In genomic region chr2:27072950-27073349, GRCh38 we compare ENCODE assay signal across 10 cellular contexts. TPM values are rescaled to one million over a fixed set of nuclear protein-coding genes. Genes with fewer than 3 reads are reported as not detected.
DNase-seq lines count a peak whose midpoint lies in the region; ATAC-seq and TF ChIP-seq lines count a peak whose summit lies in the region.
"Had no signal": no experiment of that assay in that cellular context is flagged by ENCODE, and none has a peak within 500 bp of the region (broad histone marks: within the 10 kb centered on the region; RNA-seq: fewer than 3 reads in every experiment).

No MANE protein-coding gene starts in this region.

- peaks cover 3 to 84% (median 52%) of the 10 kb centered on the region in 12 donors for H3K4me1 ChIP-seq in heart left ventricle
- peaks cover 29 to 41% of the 10 kb centered on the region in 2 donors for H3K4me1 ChIP-seq in naive thymus-derived CD4-positive, alpha-beta T cell (ENCODE audit: control insufficient read depth in 2 of 2, insufficient read depth in 2 of 2, low read length in 2 of 2)
- H3K4me1 ChIP-seq in urinary bladder (ENCODE audit: insufficient read depth), result no peaks in the 10 kb centered on the region

- peak overlapping the region; percentile 73 to 97 (median 82) for H3K4me3 Mint-ChIP-seq in naive thymus-derived CD4-positive, alpha-beta T cell

- intact Hi-C loops in heart left ventricle (cut with DNase I), result loop anchor here in 2 of 10 donors (2.0 to 5.0 kb wide), 3 partner anchors 22 to 41 kb away; partner anchors contain the start of genes AGBL5 (in 1 of the 2) and TMEM214 (in 1 of the 2)
- intact Hi-C loops in left ventricle myocardium superior (cut with micrococcal nuclease), result no loop called here
- intact Hi-C loops in naive thymus-derived CD4-positive, alpha-beta T cell (cut with micrococcal nuclease), result loop anchor here (5.0 to 10.0 kb wide), 5 partner anchors 284 to 1682 kb away; partner anchors contain the start of genes PPP1CB (in 2 of the 2), ASXL2 (in 1 of the 2), CCDC121 (in 1 of the 2) and GPN1 (in 1 of the 2)

- no peak for DNase-seq in heart left ventricle
- DNase-seq in left ventricle myocardium superior, result no peak
- peak; percentile 11 for DNase-seq in cerebellar cortex (ENCODE audit: low spot score)
- no peak for DNase-seq in naive thymus-derived CD4-positive, alpha-beta T cell
- no peak for DNase-seq in NCI-H69 (lab: John Stamatoyannopoulos, UW)
- DNase-seq in stimulated activated CD4-positive, alpha-beta T cell treated with anti-CD3 and anti-CD28 coated beads, Interleukin-4, amount 100 ng/mL, for 24 hours, result no peak
- DNase-seq in GM10266 (ENCODE audit: extremely low spot score), result no peak
- DNase-seq: effector memory CD4-positive, alpha-beta T cell; stimulated activated naive CD4-positive, alpha-beta T cell treated with Interleukin-2 at 50 U/mL for 16 hours had no signal

- H3K4me1 Mint-ChIP-seq in naive thymus-derived CD4-positive, alpha-beta T cell, result peaks cover 58 to 85% (median 82%) of the 10 kb centered on the region in 7 donors

- H3K27me3 ChIP-seq in heart left ventricle, result no peaks in the 10 kb centered on the region
- no peaks in the 10 kb centered on the region for H3K27me3 ChIP-seq in naive thymus-derived CD4-positive, alpha-beta T cell (ENCODE audit: control insufficient read depth in 2 of 2, insufficient read depth in 2 of 2, low read length in 2 of 2)

- H3K9me3 ChIP-seq in heart left ventricle, result no peaks in the 10 kb centered on the region
- H3K9me3 ChIP-seq in naive thymus-derived CD4-positive, alpha-beta T cell (ENCODE audit: control insufficient read depth in 2 of 3, low read length in 3 of 3), result no peaks in the 10 kb centered on the region

- POLR2A ChIA-PET in naive thymus-derived CD4-positive, alpha-beta T cell (lab: Charles Lee), result interaction anchor here (1.0 to 11.3 kb wide), 6 partner anchors 12 to 250 kb away, joined by 3 to 216 read pairs (median 24); partner anchors contain the start of genes ABHD1, AGBL5, ATRAID and KHK

- TF ChIP-seq POLR2A in heart left ventricle (IDR thresholded peaks at IDR 0.05), result no peak

- H3K27me3 Mint-ChIP-seq in naive thymus-derived CD4-positive, alpha-beta T cell, result no peaks in the 10 kb centered on the region

- H3K27ac ChIP-seq in heart left ventricle (peak overlapping the region; percentile 62 to 99 (median 96)), urinary bladder (ENCODE audit: low read depth) (peak overlapping the region; percentile 97)
- H3K27ac ChIP-seq in naive thymus-derived CD4-positive, alpha-beta T cell (ENCODE audit: low read depth, low read length), result no peak overlapping the region

- H3K36me3 ChIP-seq in heart left ventricle, result peaks cover 0 to 25% (median 17%) of the 10 kb centered on the region in 9 donors
- peaks cover 0 to 31% (median 0%) of the 10 kb centered on the region in 3 experiments for H3K36me3 ChIP-seq in naive thymus-derived CD4-positive, alpha-beta T cell (ENCODE audit: control insufficient read depth in 2 of 3, insufficient read depth in 3 of 3, low read length in 3 of 3)
- H3K36me3 ChIP-seq in urinary bladder (ENCODE audit: insufficient read depth), result no peaks in the 10 kb centered on the region

- peak overlapping the region; percentile 38 to 89 (median 84) for H3K27ac Mint-ChIP-seq in naive thymus-derived CD4-positive, alpha-beta T cell

- peak overlapping the region in 2 of 12 donors; percentile 70 to 91 for H3K4me3 ChIP-seq in heart left ventricle
- no peak overlapping the region for H3K4me3 ChIP-seq in naive thymus-derived CD4-positive, alpha-beta T cell (ENCODE audit: low read length)
- H3K4me3 ChIP-seq in urinary bladder (ENCODE audit: low read depth, low read length), result no peak overlapping the region

- peaks cover 0 to 14% (median 6%) of the 10 kb centered on the region in 5 donors for H3K36me3 Mint-ChIP-seq in naive thymus-derived CD4-positive, alpha-beta T cell

- CTCF ChIA-PET in naive thymus-derived CD4-positive, alpha-beta T cell (lab: Charles Lee), result interaction anchor here (0.6 to 2.3 kb wide), 3 partner anchors 14 to 1420 kb away, joined by 3 to 6 read pairs (median 3); partner anchors contain the start of genes AGBL5 and KHK

- no peaks in the 10 kb centered on the region for H3K9me3 Mint-ChIP-seq in naive thymus-derived CD4-positive, alpha-beta T cell

- 72 to 78% (median 74%) methylated on average over 4 of the region's 4 CpGs for WGBS in heart left ventricle, 4 donors
- WGBS in urinary bladder, result 42% methylated on average over 4 of the region's 4 CpGs

- no peak for ATAC-seq in heart left ventricle
- ATAC-seq in left ventricle myocardium superior, result no peak
- ATAC-seq in naive thymus-derived CD4-positive, alpha-beta T cell, result no peak

- TF ChIP-seq CTCF in heart left ventricle (IDR thresholded peaks at IDR 0.05) (no peak), GM10266 (IDR thresholded peaks at IDR 0.05; ENCODE audit: control insufficient read depth, insufficient read depth, low read depth, missing control alignments) (no peak)

RNA-seq across cellular contexts. Expression of gene OST4, which starts 1.5 kb away (rescaled TPM):
- total RNA-seq in heart left ventricle (100 to 1,000 TPM; 215 to 466 (median 343) TPM), left ventricle myocardium superior (374 TPM), urinary bladder (273 TPM)
- polyA plus RNA-seq in heart left ventricle (100 to 1,000 TPM; 335 to 517 TPM), urinary bladder (386 TPM)
- total RNA-seq in naive thymus-derived CD4-positive, alpha-beta T cell, result 100 to 1,000 TPM; 241 to 398 (median 263) TPM
- polyA plus RNA-seq in naive thymus-derived CD4-positive, alpha-beta T cell, result 100 to 1,000 TPM; 747 to 884 TPM

RNA-seq across cellular contexts. Expression of gene EMILIN1, which starts 5.5 kb away (rescaled TPM):
- 10 to 100 TPM in 8 of 9 donors, 1 to 10 TPM in 1; 7.5 to 76.9 (median 16.3) TPM for total RNA-seq in heart left ventricle
- 10 to 100 TPM; 21.0 to 31.2 TPM for polyA plus RNA-seq in heart left ventricle
- 15.7 TPM for total RNA-seq in left ventricle myocardium superior
- 1 to 10 TPM in 1 of 5 experiments, under 1 TPM in 4; 0.35 to 1.4 (median 0.61) TPM for total RNA-seq in naive thymus-derived CD4-positive, alpha-beta T cell
- 1 to 10 TPM in 1 of 2 donors, under 1 TPM in 1; 0.89 to 1.1 TPM for polyA plus RNA-seq in naive thymus-derived CD4-positive, alpha-beta T cell
- 122 TPM for total RNA-seq in urinary bladder
- 347 TPM for polyA plus RNA-seq in urinary bladder

RNA-seq across cellular contexts. Expression of gene KHK, which starts 13.6 kb away (rescaled TPM):
- total RNA-seq in heart left ventricle, result 1 to 10 TPM in 8 of 9 donors, under 1 TPM in 1; 0.89 to 3.9 (median 1.8) TPM
- 1 to 10 TPM; 1.3 to 2.0 TPM for polyA plus RNA-seq in heart left ventricle
- 4.0 TPM for total RNA-seq in left ventricle myocardium superior
- total RNA-seq in naive thymus-derived CD4-positive, alpha-beta T cell, result 10 to 100 TPM in 1 of 5 experiments, 1 to 10 TPM in 4; 5.8 to 13.8 (median 6.2) TPM
- polyA plus RNA-seq in naive thymus-derived CD4-positive, alpha-beta T cell, result 1 to 10 TPM; 7.6 to 8.8 TPM
- total RNA-seq in urinary bladder, result 1.7 TPM
- polyA plus RNA-seq in urinary bladder, result 6.8 TPM

RNA-seq across cellular contexts. Expression of gene AGBL5, which starts 21.5 kb away (rescaled TPM):
- total RNA-seq in heart left ventricle (10 to 100 TPM in 4 of 9 donors, 1 to 10 TPM in 5; 4.9 to 12.5 (median 9.9) TPM), left ventricle myocardium superior (9.4 TPM), urinary bladder (12.0 TPM)
- polyA plus RNA-seq in heart left ventricle (1 to 10 TPM; 4.5 to 7.9 TPM), urinary bladder (31.0 TPM)
- total RNA-seq in naive thymus-derived CD4-positive, alpha-beta T cell, result 10 to 100 TPM in 4 of 5 experiments, 1 to 10 TPM in 1; 7.6 to 15.7 (median 12.4) TPM
- polyA plus RNA-seq in naive thymus-derived CD4-positive, alpha-beta T cell, result 10 to 100 TPM in 1 of 2 donors, 1 to 10 TPM in 1; 8.0 to 10.4 TPM

RNA-seq across cellular contexts. Expression of gene TMEM214, which starts 40.2 kb away (rescaled TPM):
- 10 to 100 TPM; 18.3 to 58.0 (median 31.6) TPM for total RNA-seq in heart left ventricle
- polyA plus RNA-seq in heart left ventricle, result 10 to 100 TPM; 27.4 to 57.0 TPM
- 30.9 TPM for total RNA-seq in left ventricle myocardium superior
- total RNA-seq in naive thymus-derived CD4-positive, alpha-beta T cell, result 100 to 1,000 TPM in 1 of 5 experiments, 10 to 100 TPM in 4; 36.7 to 114 (median 67.5) TPM
- 10 to 100 TPM; 18.6 to 32.5 TPM for polyA plus RNA-seq in naive thymus-derived CD4-positive, alpha-beta T cell
- 54.4 TPM for total RNA-seq in urinary bladder
- polyA plus RNA-seq in urinary bladder, result 49.8 TPM
